Comparison of ENCODE assay signal across 8 cellular contexts in the genomic region with DNA sequence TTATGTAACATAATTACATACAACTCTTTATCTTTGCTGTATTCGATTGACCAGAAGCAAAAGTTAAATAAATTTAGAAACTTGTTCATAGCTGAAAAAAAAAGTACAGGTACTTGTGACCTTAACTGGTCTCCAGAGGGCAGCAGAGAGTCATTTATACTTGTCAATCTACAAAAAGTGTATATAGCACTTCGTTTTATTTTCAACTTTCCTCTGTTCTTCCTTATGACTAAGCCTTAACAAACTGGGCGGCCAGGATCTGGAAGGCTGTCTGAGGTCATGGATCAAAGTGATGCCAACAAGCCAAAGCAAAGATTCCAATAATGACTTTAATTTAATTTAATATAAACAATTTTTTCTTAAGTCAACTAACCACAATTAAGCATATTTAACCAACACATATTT. TPM values are rescaled to one million over a fixed set of nuclear protein-coding genes. Genes with fewer than 3 reads are reported as not detected.
DNase-seq lines count a peak whose midpoint lies in the region; ATAC-seq, FAIRE-seq and TF ChIP-seq lines count a peak whose summit lies in the region.

No MANE protein-coding gene starts in this region.

- H3K4me1 ChIP-seq in MM.1S (ENCODE audit: low read length): no peaks in the 10 kb centered on the region
- no peaks in the 10 kb centered on the region for H3K4me1 ChIP-seq in right lobe of liver

- H3K36me3 ChIP-seq in MM.1S (replicated peaks; ENCODE audit: insufficient read depth, low read length) (no peaks in the 10 kb centered on the region), right lobe of liver (no peaks in the 10 kb centered on the region)

- no peaks in the 10 kb centered on the region for H4K20me1 ChIP-seq in MM.1S (ENCODE audit: insufficient read depth, low read length)

- WGBS in right lobe of liver (ENCODE audit: insufficient coverage, low coverage, low lambda C conversion rate, missing lambda C conversion rate): 0% methylated on average over 3 of the region's 3 CpGs

- H3K4me3 Mint-ChIP-seq in T-helper 17 cell: no peak overlapping the region

- H3K27me3 ChIP-seq in MM.1S (replicated peaks; ENCODE audit: insufficient read depth, low read length): no peaks in the 10 kb centered on the region
- H3K27me3 ChIP-seq in right lobe of liver: no peaks in the 10 kb centered on the region

- H3K9me2 ChIP-seq in MM.1S (replicated peaks; ENCODE audit: insufficient read depth, low read length): no peaks in the 10 kb centered on the region

- peaks cover 4% of the 10 kb centered on the region for H3K4me1 Mint-ChIP-seq in T-helper 17 cell

- peak; percentile 83 for DNase-seq in Ammon's horn (ENCODE audit: low spot score)
- DNase-seq in GM12891 (ENCODE audit: insufficient read length, low spot score): peak; percentile 10
- DNase-seq in MM.1S: peak; percentile 71
- peak in 2 of 3 donors; percentile 14 to 22 for DNase-seq in T-helper 17 cell
- peak; percentile 93 for DNase-seq in dedifferentiated amniotic fluid mesenchymal stem cell (ENCODE audit: extremely low spot score)
- DNase-seq in right lobe of liver: no peak
- peak; percentile 66 for DNase-seq in stromal cell of bone marrow (ENCODE audit: low read depth)

- H3K27ac ChIP-seq in MM.1S (ENCODE audit: low read length): no peak overlapping the region
- H3K27ac ChIP-seq in right lobe of liver: no peak overlapping the region

- no peak overlapping the region for H3K4me2 ChIP-seq in MM.1S (ENCODE audit: low read depth, low read length)

- peak overlapping the region; percentile 30; the same call in 1 of the 2 replicates for H2AFZ ChIP-seq in MM.1S (ENCODE audit: low read length)

- no peaks in the 10 kb centered on the region for H3K9me3 ChIP-seq in MM.1S (replicated peaks; ENCODE audit: insufficient read depth, low read length)
- H3K9me3 ChIP-seq in T-helper 17 cell (ENCODE audit: control insufficient read depth, low read length, poor library complexity, severe bottlenecking): no peaks in the 10 kb centered on the region
- no peaks in the 10 kb centered on the region for H3K9me3 ChIP-seq in right lobe of liver

- H3K4me3 ChIP-seq in MM.1S (ENCODE audit: low read length) (no peak overlapping the region), right lobe of liver (no peak overlapping the region)

- H3K36me3 Mint-ChIP-seq in T-helper 17 cell (ENCODE audit: low read depth): peaks cover 5% of the 10 kb centered on the region

- H3K27ac Mint-ChIP-seq in T-helper 17 cell: no peak overlapping the region

- H3K27me3 Mint-ChIP-seq in T-helper 17 cell: peaks cover 16% of the 10 kb centered on the region

- ATAC-seq in T-helper 17 cell: peak; percentile 50
- peak; percentile 80 to 94 (median 84) for ATAC-seq in right lobe of liver
- ATAC-seq in HG03159 (IDR thresholded peaks at IDR 0.05; ENCODE audit: unreplicated experiment): no peak

- TF ChIP-seq POLR2A in GM12891 (IDR thresholded peaks at IDR 0.05; ENCODE audit: low read depth, low read length) (no peak), right lobe of liver (IDR thresholded peaks at IDR 0.05) (no peak)

- no peaks in the 10 kb centered on the region for H3F3A ChIP-seq in MM.1S (ENCODE audit: insufficient read depth, low read length)

- H3K79me2 ChIP-seq in MM.1S (ENCODE audit: low read length): no peaks in the 10 kb centered on the region

- peak; percentile 71 for TF ChIP-seq CTCF in MM.1S (IDR thresholded peaks at IDR 0.05; ENCODE audit: low read length)
- peak; percentile 68 to 82 (median 73) for TF ChIP-seq CTCF in right lobe of liver (IDR thresholded peaks at IDR 0.05)

- no peak overlapping the region for H3K9ac ChIP-seq in MM.1S (ENCODE audit: low read length)

- FAIRE-seq in GM12891 (lab: Jason Lieb, UNC): no peak

- intact Hi-C loops in right lobe of liver (cut with DNase I): loop anchor here (5.0 to 10.0 kb wide), 3 partner anchors 210 to 390 kb away; no protein-coding TSS in a partner anchor

TF ChIP-seq in GM12891, 5 proteins besides CTCF, POLR2A, EP300 and RAD21:
- no peak for TF ChIP-seq POU2F2 (IDR thresholded peaks at IDR 0.05; ENCODE audit: low read depth, low read length)
- no peak for TF ChIP-seq SPI1 (IDR thresholded peaks at IDR 0.05; ENCODE audit: low read depth, low read length)
- TF ChIP-seq PAX5 (IDR thresholded peaks at IDR 0.05; ENCODE audit: insufficient read depth, low read length, severe bottlenecking): no peak
- no peak for TF ChIP-seq TAF1 (IDR thresholded peaks at IDR 0.05; ENCODE audit: low read depth, low read length)
- no peak for TF ChIP-seq POLR2AphosphoS5 (IDR thresholded peaks at IDR 0.05; ENCODE audit: low read depth, low read length)

RNA-seq across cellular contexts. Expression of gene C10orf67, which starts 29.8 kb away (rescaled TPM):
- not detected for polyA plus RNA-seq in GM12891 (2012; ENCODE audit: low read depth, missing spikeins)
- under 1 TPM in 1 of 2 donors, not detected in 1; 0.26 TPM for total RNA-seq in T-helper 17 cell
- not detected for total RNA-seq in right lobe of liver

Comparison
In these comparisons a context has a peak if more than half of its experiments do, and no peak if none do; other contexts are left out.
1. DNase-seq: peak in Ammon's horn (single experiment), GM12891 (single experiment), MM.1S (single experiment), T-helper 17 cell (2 of 3), dedifferentiated amniotic fluid mesenchymal stem cell (single experiment) and stromal cell of bone marrow (single experiment); none in right lobe of liver (0 of 3).